In genomic region chr6:63571883-63572732, GRCh38 we compare ENCODE assay signal across 8 cellular contexts. TPM values are rescaled to one million over a fixed set of nuclear protein-coding genes. Genes with fewer than 3 reads are reported as not detected.
DNase-seq lines count a peak whose midpoint lies in the region; ATAC-seq lines count a peak whose summit lies in the region.

Gene LOC128125822, plus strand, starts transcription at chr6:63572480.
Gene PTP4A1, plus strand, starts transcription at chr6:63572480. Its CDS starts 4,401 bp downstream, at chr6:63576881.

- H3K4me3 Mint-ChIP-seq in activated T-helper 1 cell treated with anti-CD3 and anti-CD28 coated beads, Interleukin-12 subunit alpha, Interleukin-12 subunit beta, Interleukin-2, Interleukin-4 antibody, amounts not matched to agents 30 ng/mL and 10 ng/mL and 1 ng/mL, durations not matched to agents 14 hours and 24 hours and 36 hours: peak within 1 kb of the TSS; percentile 95
- peak within 1 kb of the TSS; percentile 87 to 98 (median 94) for H3K4me3 Mint-ChIP-seq in naive B cell
- H3K4me3 Mint-ChIP-seq in stimulated activated memory B cell treated with anti-CD40 and anti-IgM and Interleukin-4, amounts not matched to agents 10 μg/mL and 1 μg/mL and 100 μg/mL, for 72 hours: peak within 1 kb of the TSS; percentile 91

- peaks cover 20% of the 10 kb centered on the region for H3K36me3 Mint-ChIP-seq in activated T-helper 1 cell treated with anti-CD3 and anti-CD28 coated beads, Interleukin-12 subunit alpha, Interleukin-12 subunit beta, Interleukin-2, Interleukin-4 antibody, amounts not matched to agents 30 ng/mL and 10 ng/mL and 1 ng/mL, durations not matched to agents 14 hours and 24 hours and 36 hours (ENCODE audit: low read depth)
- peaks cover 0 to 9% of the 10 kb centered on the region in 2 donors for H3K36me3 Mint-ChIP-seq in naive B cell
- peaks cover 9% of the 10 kb centered on the region for H3K36me3 Mint-ChIP-seq in stimulated activated memory B cell treated with anti-CD40 and anti-IgM and Interleukin-4, amounts not matched to agents 10 μg/mL and 1 μg/mL and 100 μg/mL, for 72 hours

- H3K79me2 ChIP-seq in Karpas-422 (ENCODE audit: low read length): peaks cover 46% of the 10 kb centered on the region

- no peaks in the 10 kb centered on the region for H3K27me3 Mint-ChIP-seq in activated T-helper 1 cell treated with anti-CD3 and anti-CD28 coated beads, Interleukin-12 subunit alpha, Interleukin-12 subunit beta, Interleukin-2, Interleukin-4 antibody, amounts not matched to agents 30 ng/mL and 10 ng/mL and 1 ng/mL, durations not matched to agents 14 hours and 24 hours and 36 hours (ENCODE audit: insufficient read depth)
- H3K27me3 Mint-ChIP-seq in naive B cell: peaks cover 0 to 5% (median 4%) of the 10 kb centered on the region in 3 donors
- no peaks in the 10 kb centered on the region for H3K27me3 Mint-ChIP-seq in stimulated activated memory B cell treated with anti-CD40 and anti-IgM and Interleukin-4, amounts not matched to agents 10 μg/mL and 1 μg/mL and 100 μg/mL, for 72 hours

- ATAC-seq in GM21825 (IDR thresholded peaks at IDR 0.05; ENCODE audit: unreplicated experiment) (peak; percentile 94), naive B cell (ENCODE audit: low read depth in 2 of 2) (peak; percentile 79 to 81)
- peak; percentile 97 for ATAC-seq in stimulated activated memory B cell treated with anti-CD40 and anti-IgM and Interleukin-4, amounts not matched to agents 10 μg/mL and 1 μg/mL and 100 μg/mL, for 72 hours

- H3K9me3 ChIP-seq in Karpas-422 (ENCODE audit: low read length): no peaks in the 10 kb centered on the region

- peaks cover 10% of the 10 kb centered on the region for H3K36me3 ChIP-seq in Karpas-422 (ENCODE audit: insufficient read depth, low read length)

- H2AFZ ChIP-seq in Karpas-422 (ENCODE audit: low read length): peak within 1 kb of the TSS; percentile 99

- no peaks in the 10 kb centered on the region for H3K27me3 ChIP-seq in Karpas-422 (ENCODE audit: low read length)

- H3K9ac ChIP-seq in Karpas-422 (ENCODE audit: low read length): peak within 1 kb of the TSS; percentile 89

- H3K4me1 Mint-ChIP-seq in activated T-helper 1 cell treated with anti-CD3 and anti-CD28 coated beads, Interleukin-12 subunit alpha, Interleukin-12 subunit beta, Interleukin-2, Interleukin-4 antibody, amounts not matched to agents 30 ng/mL and 10 ng/mL and 1 ng/mL, durations not matched to agents 14 hours and 24 hours and 36 hours (ENCODE audit: low read depth): peaks cover 36% of the 10 kb centered on the region
- peaks cover 20 to 25% (median 20%) of the 10 kb centered on the region in 3 donors for H3K4me1 Mint-ChIP-seq in naive B cell
- peaks cover 25% of the 10 kb centered on the region for H3K4me1 Mint-ChIP-seq in stimulated activated memory B cell treated with anti-CD40 and anti-IgM and Interleukin-4, amounts not matched to agents 10 μg/mL and 1 μg/mL and 100 μg/mL, for 72 hours

- DNase-seq in DMS79 treated with DMSO at 0.1 percent for 48 hours (lab: John Stamatoyannopoulos, UW): peak; percentile 93
- peak; percentile 98 for DNase-seq in Karpas-422
- peak; percentile 96 for DNase-seq in RKO (ENCODE audit: low spot score)
- DNase-seq in activated T-helper 1 cell treated with anti-CD3 and anti-CD28 coated beads, Interleukin-12 subunit alpha, Interleukin-12 subunit beta, Interleukin-2, Interleukin-4 antibody, amounts not matched to agents 30 ng/mL and 10 ng/mL and 1 ng/mL, durations not matched to agents 14 hours and 24 hours and 36 hours (ENCODE audit: low spot score): peak; percentile 96
- DNase-seq in fibroblast of gingiva (ENCODE audit: low read depth): peak; percentile 98
- DNase-seq in naive B cell: peak; percentile 97

- no peaks in the 10 kb centered on the region for H3K9me2 ChIP-seq in Karpas-422 (replicated peaks; ENCODE audit: insufficient read depth, low read length)

- peaks cover 22% of the 10 kb centered on the region for H3K4me1 ChIP-seq in Karpas-422 (ENCODE audit: low read length)

- no peaks in the 10 kb centered on the region for H3K9me3 Mint-ChIP-seq in activated T-helper 1 cell treated with anti-CD3 and anti-CD28 coated beads, Interleukin-12 subunit alpha, Interleukin-12 subunit beta, Interleukin-2, Interleukin-4 antibody, amounts not matched to agents 30 ng/mL and 10 ng/mL and 1 ng/mL, durations not matched to agents 14 hours and 24 hours and 36 hours
- H3K9me3 Mint-ChIP-seq in naive B cell: no peaks in the 10 kb centered on the region
- no peaks in the 10 kb centered on the region for H3K9me3 Mint-ChIP-seq in stimulated activated memory B cell treated with anti-CD40 and anti-IgM and Interleukin-4, amounts not matched to agents 10 μg/mL and 1 μg/mL and 100 μg/mL, for 72 hours

- H3K4me2 ChIP-seq in Karpas-422 (ENCODE audit: low read depth, low read length, poor library complexity, severe bottlenecking): peak within 1 kb of the TSS; percentile 92

- peaks cover 34% of the 10 kb centered on the region; the same call in 1 of the 2 replicates for H4K20me1 ChIP-seq in Karpas-422 (ENCODE audit: insufficient read depth, low read depth, low read length)

- peak within 1 kb of the TSS; percentile 58; the same call in 1 of the 2 replicates for H3K27ac ChIP-seq in Karpas-422 (ENCODE audit: low read length)

- intact Hi-C loops in activated T-helper 1 cell treated with anti-CD3 and anti-CD28 coated beads, Interleukin-12 subunit alpha, Interleukin-12 subunit beta, Interleukin-2, Interleukin-4 antibody, amounts not matched to agents 30 ng/mL and 10 ng/mL and 1 ng/mL, durations not matched to agents 14 hours and 24 hours and 36 hours (cut with micrococcal nuclease): loop anchor here (1.0 kb wide), 2 partner anchors 63 to 220 kb away; partner anchors contain the start of gene PHF3

- H3K4me3 ChIP-seq in Karpas-422 (ENCODE audit: low read length): peak within 1 kb of the TSS; percentile 93

- H3K27ac Mint-ChIP-seq in activated T-helper 1 cell treated with anti-CD3 and anti-CD28 coated beads, Interleukin-12 subunit alpha, Interleukin-12 subunit beta, Interleukin-2, Interleukin-4 antibody, amounts not matched to agents 30 ng/mL and 10 ng/mL and 1 ng/mL, durations not matched to agents 14 hours and 24 hours and 36 hours: peak within 1 kb of the TSS; percentile 95
- H3K27ac Mint-ChIP-seq in naive B cell: peak within 1 kb of the TSS; percentile 95 to 99 (median 98)
- peak within 1 kb of the TSS; percentile 98 for H3K27ac Mint-ChIP-seq in stimulated activated memory B cell treated with anti-CD40 and anti-IgM and Interleukin-4, amounts not matched to agents 10 μg/mL and 1 μg/mL and 100 μg/mL, for 72 hours

RNA-seq across cellular contexts. Expression of gene PTP4A1, which starts in this region (rescaled TPM):
- 11.1 and 39.5 TPM in 2 replicates for total RNA-seq in Karpas-422 (2014; rRNA removed; shearing (Covaris generic); ENCODE audit: low replicate concordance)
- total RNA-seq in activated T-helper 1 cell treated with anti-CD3 and anti-CD28 coated beads, Interleukin-12 subunit alpha, Interleukin-12 subunit beta, Interleukin-2, Interleukin-4 antibody, amounts not matched to agents 30 ng/mL and 10 ng/mL and 1 ng/mL, durations not matched to agents 14 hours and 24 hours and 36 hours: 80.0 and 84.7 TPM in 2 replicates
- 100 to 1,000 TPM in 1 of 6 donors, 10 to 100 TPM in 5; 71.2 to 161 (median 82.4) TPM for polyA plus RNA-seq in naive B cell (ENCODE audit: low read depth in 6 of 6)

Comparison
In these comparisons a context has a peak if more than half of its experiments do, and no peak if none do; other contexts are left out.
1. Peak in every context shown above with its lines: DNase-seq, ATAC-seq, H3K4me3 ChIP-seq and H3K27ac ChIP-seq.